9 cellular contexts compared by ENCODE assay signal in the genomic region with DNA sequence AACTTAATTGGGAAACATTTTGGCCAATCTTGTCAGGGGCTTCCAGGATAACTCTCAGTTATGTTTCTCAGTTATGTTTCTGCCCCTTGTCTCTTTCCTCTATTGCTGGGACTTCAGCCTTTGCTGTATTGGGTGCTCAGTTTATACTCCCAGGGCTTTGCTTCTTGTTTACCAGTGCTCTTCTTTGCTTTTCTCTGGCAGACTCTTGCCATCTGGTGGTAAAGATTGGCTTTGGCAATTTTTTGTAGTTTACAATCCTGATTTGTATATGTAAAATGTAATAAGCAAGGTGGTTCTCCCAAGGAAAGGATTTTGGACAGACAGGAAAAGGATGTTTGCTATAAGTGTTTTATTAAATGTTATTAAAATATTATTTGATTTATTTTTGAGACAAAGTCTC. TPM values are rescaled to one million over a fixed set of nuclear protein-coding genes. Genes with fewer than 3 reads are reported as not detected.
DNase-seq lines count a peak whose midpoint lies in the region; ATAC-seq and TF ChIP-seq lines count a peak whose summit lies in the region.
"Had no signal": no experiment of that assay in that cellular context is flagged by ENCODE, and none has a peak within 500 bp of the region (broad histone marks: within the 10 kb centered on the region; RNA-seq: fewer than 3 reads in every experiment).

No MANE protein-coding gene starts in this region.

- peaks cover 10% of the 10 kb centered on the region for H3K36me3 Mint-ChIP-seq in activated naive CD4-positive, alpha-beta T cell treated with anti-CD3 and anti-CD28 coated beads for 36 hours (ENCODE audit: low read depth)

- no peak overlapping the region for H3K27ac Mint-ChIP-seq in activated naive CD4-positive, alpha-beta T cell treated with anti-CD3 and anti-CD28 coated beads for 36 hours

- H3K79me2 ChIP-seq in smooth muscle cell (ENCODE audit: low read depth), result no peaks in the 10 kb centered on the region

- H3K4me1 Mint-ChIP-seq in activated naive CD4-positive, alpha-beta T cell treated with anti-CD3 and anti-CD28 coated beads for 36 hours (ENCODE audit: low read depth), result peaks cover 2% of the 10 kb centered on the region

- CTCF ChIA-PET in activated naive CD4-positive, alpha-beta T cell treated with anti-CD3 and anti-CD28 coated beads for 36 hours (lab: Charles Lee), result interaction anchor here (0.8 kb wide), 1 partner anchor 145 kb away, joined by 3 read pairs; no protein-coding TSS in a partner anchor

- peaks cover 10% of the 10 kb centered on the region for H4K20me1 ChIP-seq in smooth muscle cell (ENCODE audit: low read depth)

- H3K27ac ChIP-seq in smooth muscle cell (ENCODE audit: low read depth), result no peak overlapping the region
- H3K27ac ChIP-seq: BLaER1 had no signal

- no peaks in the 10 kb centered on the region for H3K27me3 ChIP-seq in smooth muscle cell (ENCODE audit: low read depth)
- H3K27me3 ChIP-seq: BLaER1 had no signal

- H3K4me1 ChIP-seq in smooth muscle cell (ENCODE audit: low read depth), result no peaks in the 10 kb centered on the region

- H3F3A ChIP-seq in smooth muscle cell (ENCODE audit: low read depth), result no peaks in the 10 kb centered on the region

- H3K9ac ChIP-seq in smooth muscle cell (ENCODE audit: low read depth), result no peak overlapping the region
- H3K9ac ChIP-seq: BLaER1 had no signal

- peak; percentile 64 for TF ChIP-seq CTCF in foreskin fibroblast (IDR thresholded peaks at IDR 0.05; ENCODE audit: low read depth, low read length)
- TF ChIP-seq CTCF in smooth muscle cell (IDR thresholded peaks at IDR 0.05; ENCODE audit: borderline replicate concordance, insufficient read depth, poor library complexity, severe bottlenecking), result peak; percentile 44

- H3K4me3 ChIP-seq in foreskin fibroblast (ENCODE audit: low read depth in 1 of 2, low read length in 2 of 2) (no peak overlapping the region), smooth muscle cell (no peak overlapping the region)
- H3K4me3 ChIP-seq: BLaER1 had no signal

- DNase-seq in NCI-H1436 (lab: John Stamatoyannopoulos, UW) (peak; percentile 29), NCI-H1436 treated with DMSO at 0.1 percent for 48 hours (lab: John Stamatoyannopoulos, UW) (no peak), M059J (ENCODE audit: low read depth) (peak; percentile 53), SK-MEL-5 (ENCODE audit: low read depth, low spot score) (peak; percentile 72), foreskin fibroblast (peak; percentile 15 to 54), smooth muscle cell (lab: John Stamatoyannopoulos, UW; ENCODE audit: unreplicated experiment) (no peak)
- no peak for DNase-seq in activated naive CD4-positive, alpha-beta T cell treated with anti-CD3 and anti-CD28 coated beads for 36 hours

- H3K36me3 ChIP-seq in smooth muscle cell (ENCODE audit: low read depth), result no peaks in the 10 kb centered on the region

- H3K4me2 ChIP-seq in smooth muscle cell, result no peak overlapping the region
- H3K4me2 ChIP-seq: BLaER1 had no signal

- intact Hi-C loops in activated naive CD4-positive, alpha-beta T cell treated with anti-CD3 and anti-CD28 coated beads for 36 hours (cut with micrococcal nuclease), result loop anchor here (2.0 kb wide), 1 partner anchor 172 kb away; no protein-coding TSS in a partner anchor

- no peaks in the 10 kb centered on the region for H3K27me3 Mint-ChIP-seq in activated naive CD4-positive, alpha-beta T cell treated with anti-CD3 and anti-CD28 coated beads for 36 hours (ENCODE audit: low read depth)

- in situ Hi-C loops in SK-MEL-5 (cut with HindIII; ENCODE audit: low pct_unique_long_range_greater_than_20kb, low sequenced_read_pairs), result no loop called here

- H3K9me3 ChIP-seq in smooth muscle cell (replicated peaks; ENCODE audit: low read depth), result no peaks in the 10 kb centered on the region
- H3K9me3 ChIP-seq: BLaER1 had no signal

- H2AFZ ChIP-seq in smooth muscle cell (ENCODE audit: low read depth), result no peak overlapping the region

- no peak for ATAC-seq in GM21576 (IDR thresholded peaks at IDR 0.05; ENCODE audit: unreplicated experiment)

- no peaks in the 10 kb centered on the region for H3K9me3 Mint-ChIP-seq in activated naive CD4-positive, alpha-beta T cell treated with anti-CD3 and anti-CD28 coated beads for 36 hours

- H3K4me3 Mint-ChIP-seq in activated naive CD4-positive, alpha-beta T cell treated with anti-CD3 and anti-CD28 coated beads for 36 hours, result no peak overlapping the region

RNA-seq across cellular contexts. Expression of a gene that starts 37.9 kb away (rescaled TPM):
- total RNA-seq in M059J (2014; rRNA removed; shearing (Covaris generic)), result 0.89 and 2.7 TPM in 2 replicates
- total RNA-seq in SK-MEL-5 (2014; rRNA removed; shearing (Covaris generic)), result not detected in 2 replicates
- polyA plus RNA-seq in SK-MEL-5 (2015; cell fraction: cytosol; rRNA removed), result not detected in 2 replicates
- polyA plus RNA-seq in SK-MEL-5 (2015; cell fraction: nucleus; rRNA removed), result not detected in 2 replicates
- 2.5 and 10.1 TPM in 2 replicates for total RNA-seq in smooth muscle cell
- polyA plus RNA-seq in smooth muscle cell, result 6.9 and 7.4 TPM in 2 replicates
- total RNA-seq in activated naive CD4-positive, alpha-beta T cell treated with anti-CD3 and anti-CD28 coated beads for 36 hours, result not detected

RNA-seq across cellular contexts. Expression of a gene that starts 38.2 kb away (rescaled TPM):
- total RNA-seq in M059J (2014; rRNA removed; shearing (Covaris generic)), result 65.7 and 75.2 TPM in 2 replicates
- total RNA-seq in SK-MEL-5 (2014; rRNA removed; shearing (Covaris generic)), result 35.3 and 38.0 TPM in 2 replicates
- 32.6 and 37.9 TPM in 2 replicates for polyA plus RNA-seq in SK-MEL-5 (2015; cell fraction: cytosol; rRNA removed)
- 14.3 and 16.9 TPM in 2 replicates for polyA plus RNA-seq in SK-MEL-5 (2015; cell fraction: nucleus; rRNA removed)
- total RNA-seq in smooth muscle cell, result 34.2 and 44.7 TPM in 2 replicates
- 47.3 and 50.9 TPM in 2 replicates for polyA plus RNA-seq in smooth muscle cell
- total RNA-seq in activated naive CD4-positive, alpha-beta T cell treated with anti-CD3 and anti-CD28 coated beads for 36 hours, result 10 to 100 TPM; 20.8 to 21.2 TPM

RNA-seq across cellular contexts. Expression of a gene that starts 38.4 kb away (rescaled TPM):
- 119 and 153 TPM in 2 replicates for total RNA-seq in M059J (2014; rRNA removed; shearing (Covaris generic))
- total RNA-seq in SK-MEL-5 (2014; rRNA removed; shearing (Covaris generic)), result 98.5 and 102 TPM in 2 replicates
- polyA plus RNA-seq in SK-MEL-5 (2015; cell fraction: cytosol; rRNA removed), result 46.6 and 51.7 TPM in 2 replicates
- 40.5 and 56.5 TPM in 2 replicates for polyA plus RNA-seq in SK-MEL-5 (2015; cell fraction: nucleus; rRNA removed)
- 83.4 and 97.2 TPM in 2 replicates for total RNA-seq in smooth muscle cell
- polyA plus RNA-seq in smooth muscle cell, result 67.6 and 77.9 TPM in 2 replicates
- total RNA-seq in activated naive CD4-positive, alpha-beta T cell treated with anti-CD3 and anti-CD28 coated beads for 36 hours, result 100 to 1,000 TPM; 101 to 106 TPM

Comparison
In these comparisons a context has a peak if more than half of its experiments do, and no peak if none do; other contexts are left out.
1. DNase-seq: peak in NCI-H1436 (single experiment), M059J (single experiment), SK-MEL-5 (single experiment) and foreskin fibroblast (2 of 2); none in NCI-H1436 treated with DMSO at 0.1 percent for 48 hours (single experiment), smooth muscle cell (single experiment) and activated naive CD4-positive, alpha-beta T cell treated with anti-CD3 and anti-CD28 coated beads for 36 hours (single experiment).